Comparison of ENCODE assay signal across 8 cellular contexts in the genomic region with DNA sequence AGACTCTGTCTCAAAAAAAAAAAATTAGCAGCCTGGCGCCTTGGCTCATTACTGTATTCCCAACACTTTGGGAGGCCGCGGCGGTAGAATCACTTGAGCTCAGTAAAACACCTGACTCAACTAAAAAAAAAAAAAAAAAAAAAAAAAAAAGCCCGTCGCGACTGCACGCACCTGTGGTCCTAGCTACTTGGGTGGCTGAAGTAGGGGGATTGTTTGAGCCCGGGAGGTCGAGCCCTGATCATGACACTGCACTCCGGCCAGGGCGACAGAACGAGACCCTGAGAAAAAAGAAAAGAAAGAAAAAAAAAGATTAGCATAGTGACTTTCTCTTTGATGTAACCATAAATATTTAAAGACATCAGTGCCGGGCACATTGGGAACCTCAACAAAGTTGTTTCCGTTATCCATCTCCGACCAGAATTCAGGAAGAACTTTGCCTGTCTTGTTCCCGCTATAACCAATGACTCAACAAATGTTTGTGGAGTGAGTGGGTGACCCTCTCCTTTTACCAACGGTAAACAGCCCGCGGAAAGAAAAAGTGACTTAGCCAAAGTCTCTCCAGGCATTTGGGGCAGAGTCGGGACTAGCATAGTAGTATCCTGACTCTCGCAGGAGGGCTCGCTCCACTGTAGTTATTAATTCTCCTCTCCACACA. TPM values are rescaled to one million over a fixed set of nuclear protein-coding genes. Genes with fewer than 3 reads are reported as not detected.
DNase-seq lines count a peak whose midpoint lies in the region; ATAC-seq and TF ChIP-seq lines count a peak whose summit lies in the region.

No MANE protein-coding gene starts in this region.

- CTCF ChIA-PET in RWPE1 (lab: Yijun Ruan, JAX) = interaction anchor here (0.8 kb wide), 1 partner anchor 22 kb away, joined by 3 read pairs; no protein-coding TSS in a partner anchor

- intact Hi-C loops in breast epithelium (cut with DNase I; ENCODE audit: low total_unique reads) = no loop called here

- no peaks in the 10 kb centered on the region for H3K36me3 ChIP-seq in breast epithelium

- H3K4me1 ChIP-seq in breast epithelium = no peaks in the 10 kb centered on the region

- H3K27ac Mint-ChIP-seq in stimulated activated naive CD8-positive, alpha-beta T cell treated with anti-CD3 and anti-CD28 coated beads, Interleukin-15, Interleukin-2, amounts not matched to agents 100 ng/mL and 50 ng/mL, for 24 hours = peak overlapping the region; percentile 99

- H3K27ac ChIP-seq in RWPE1 = peak overlapping the region; percentile 72
- peak overlapping the region; percentile 73 to 92 for H3K27ac ChIP-seq in breast epithelium
- peak overlapping the region; percentile 88 for H3K27ac ChIP-seq in layer of hippocampus (ENCODE audit: low read depth, low read length)

- H3K4me3 ChIP-seq in breast epithelium = peak overlapping the region; percentile 93 to 94 (median 94)

- no peaks in the 10 kb centered on the region for H3K9me3 Mint-ChIP-seq in stimulated activated naive CD8-positive, alpha-beta T cell treated with anti-CD3 and anti-CD28 coated beads, Interleukin-15, Interleukin-2, amounts not matched to agents 100 ng/mL and 50 ng/mL, for 24 hours

- H3K9me3 ChIP-seq in breast epithelium = no peaks in the 10 kb centered on the region

- peak overlapping the region; percentile 100 for H3K4me3 Mint-ChIP-seq in stimulated activated naive CD8-positive, alpha-beta T cell treated with anti-CD3 and anti-CD28 coated beads, Interleukin-15, Interleukin-2, amounts not matched to agents 100 ng/mL and 50 ng/mL, for 24 hours

- DNase-seq in stimulated activated CD4-positive, alpha-beta T cell treated with anti-CD3 and anti-CD28 coated beads, Interleukin-1b, Interleukin-23, amount 100 ng/mL, for 48 hours = peak; percentile 13
- no peak for DNase-seq in stimulated activated CD4-positive, alpha-beta T cell treated with anti-CD3 and anti-CD28 coated beads, Interleukin-12 subunit alpha, Interleukin-12 subunit beta, amount 100 ng/mL, for 4 hours
- DNase-seq in RWPE1 (ENCODE audit: low spot score) = peak; percentile 39
- no peak for DNase-seq in breast epithelium (ENCODE audit: low spot score in 2 of 2)
- no peak for DNase-seq in D341Med (ENCODE audit: low spot score)

- ATAC-seq in HG02970 (IDR thresholded peaks at IDR 0.05; ENCODE audit: low FRiP score, unreplicated experiment) = peak; percentile 48

- TF ChIP-seq POLR2A in breast epithelium (IDR thresholded peaks at IDR 0.05) = no peak

- TF ChIP-seq CTCF in RWPE1 (conservative IDR thresholded peaks at IDR 0.05; ENCODE audit: low read depth) (no peak), breast epithelium (IDR thresholded peaks at IDR 0.05) (no peak)

- POLR2A ChIA-PET in RWPE1 (lab: Yijun Ruan, JAX; ENCODE audit: low non-redundant PET) = no interaction called here

- H3K4me1 Mint-ChIP-seq in stimulated activated naive CD8-positive, alpha-beta T cell treated with anti-CD3 and anti-CD28 coated beads, Interleukin-15, Interleukin-2, amounts not matched to agents 100 ng/mL and 50 ng/mL, for 24 hours (ENCODE audit: low read depth) = peaks cover 35% of the 10 kb centered on the region

- H3K36me3 Mint-ChIP-seq in stimulated activated naive CD8-positive, alpha-beta T cell treated with anti-CD3 and anti-CD28 coated beads, Interleukin-15, Interleukin-2, amounts not matched to agents 100 ng/mL and 50 ng/mL, for 24 hours (ENCODE audit: low read depth) = peaks cover 33% of the 10 kb centered on the region

- H3K27me3 ChIP-seq in breast epithelium (no peaks in the 10 kb centered on the region), layer of hippocampus (ENCODE audit: control insufficient read depth, insufficient read depth, low read length) (no peaks in the 10 kb centered on the region)

- H3K27me3 Mint-ChIP-seq in stimulated activated naive CD8-positive, alpha-beta T cell treated with anti-CD3 and anti-CD28 coated beads, Interleukin-15, Interleukin-2, amounts not matched to agents 100 ng/mL and 50 ng/mL, for 24 hours = no peaks in the 10 kb centered on the region

RNA-seq across cellular contexts. Expression of a gene that starts 0.6 kb away (rescaled TPM):
- 10 to 100 TPM; 13.8 to 22.8 (median 19.7) TPM for total RNA-seq in breast epithelium

RNA-seq across cellular contexts. Expression of a gene that starts 36.9 kb away (rescaled TPM):
- 10 to 100 TPM; 72.4 to 93.4 (median 81.0) TPM for total RNA-seq in breast epithelium

Comparison
In these comparisons a context has a peak if more than half of its experiments do, and no peak if none do; other contexts are left out.
1. DNase-seq: peak in stimulated activated CD4-positive, alpha-beta T cell treated with anti-CD3 and anti-CD28 coated beads, Interleukin-1b, Interleukin-23, amount 100 ng/mL, for 48 hours (single experiment) and RWPE1 (single experiment); none in stimulated activated CD4-positive, alpha-beta T cell treated with anti-CD3 and anti-CD28 coated beads, Interleukin-12 subunit alpha, Interleukin-12 subunit beta, amount 100 ng/mL, for 4 hours (single experiment), breast epithelium (0 of 2) and D341Med (single experiment).
2. Peak in every context shown above with its lines, with median percentiles within 50 percentile points of each other: H3K27ac ChIP-seq.